Comparison of ENCODE assay signal across 11 cellular contexts in the genomic region with DNA sequence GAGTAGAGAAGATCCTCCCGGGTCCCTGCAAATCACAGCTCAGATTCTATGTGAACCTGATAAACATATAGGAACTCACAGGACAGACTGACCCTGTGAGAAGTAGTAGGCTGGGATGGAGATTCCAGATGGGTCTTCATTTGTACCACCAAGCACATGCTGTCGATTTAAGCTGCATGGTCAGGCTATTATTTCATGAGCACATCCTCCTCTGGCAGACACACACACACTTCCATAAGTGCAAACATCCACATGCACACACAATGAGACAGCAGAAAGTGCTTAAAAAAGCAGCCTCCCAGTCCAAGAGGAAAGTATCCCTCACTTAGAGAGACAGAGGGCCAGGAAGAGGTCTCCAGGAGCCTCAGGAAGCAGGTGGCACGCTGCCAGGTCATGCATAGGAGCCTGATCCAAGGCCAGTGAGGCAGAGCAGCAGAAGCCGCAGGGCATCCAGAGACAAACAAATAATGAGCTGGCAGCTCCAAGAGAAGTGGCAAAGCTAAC.
DNase-seq lines count a peak whose midpoint lies in the region; ATAC-seq and TF ChIP-seq lines count a peak whose summit lies in the region.
"Had no signal": no experiment of that assay in that cellular context is flagged by ENCODE, and none has a peak within 500 bp of the region (broad histone marks: within the 10 kb centered on the region; RNA-seq: fewer than 3 reads in every experiment).

No MANE protein-coding gene starts in this region.

- H3K27me3 ChIP-seq in GM23248 (replicated peaks; ENCODE audit: insufficient read depth) (no peaks in the 10 kb centered on the region), breast epithelium (no peaks in the 10 kb centered on the region)

- ATAC-seq in GM19035 (IDR thresholded peaks at IDR 0.05; ENCODE audit: unreplicated experiment) = no peak
- ATAC-seq in HG03025 (IDR thresholded peaks at IDR 0.05; ENCODE audit: low FRiP score, unreplicated experiment) = no peak
- ATAC-seq: GM12878; stimulated activated naive B cell treated with anti-CD40 and anti-IgM and Interleukin-4, amounts not matched to agents 10 μg/mL and 1 μg/mL and 100 μg/mL, for 72 hours had no signal

- 18 to 20% methylated on average over 4 of the region's 4 CpGs for WGBS in GM23248 (ENCODE audit: low coverage in 1 of 2, low lambda C conversion rate in 2 of 2, missing lambda C conversion rate in 2 of 2), 2 experiments

- no peaks in the 10 kb centered on the region for H4K20me1 ChIP-seq in GM23248 (ENCODE audit: insufficient read depth)

- H3K36me3 ChIP-seq in GM23248 (ENCODE audit: low read depth) = no peaks in the 10 kb centered on the region
- no peaks in the 10 kb centered on the region for H3K36me3 ChIP-seq in breast epithelium

- H3K27ac ChIP-seq in GM23248 = peak overlapping the region; percentile 6; the same call in 1 of the 2 replicates
- peak overlapping the region; percentile 41 to 57 for H3K27ac ChIP-seq in breast epithelium
- H3K27ac ChIP-seq: parathyroid adenoma had no signal

- no peak overlapping the region for H3K9ac ChIP-seq in GM23248
- H3K9ac ChIP-seq: parathyroid adenoma had no signal

- intact Hi-C loops in breast epithelium (cut with DNase I; ENCODE audit: low total_unique reads) = no loop called here

- TF ChIP-seq POLR2A in breast epithelium (IDR thresholded peaks at IDR 0.05) = no peak

- no peaks in the 10 kb centered on the region for H3K79me2 ChIP-seq in GM23248 (ENCODE audit: insufficient read depth)
- H3K79me2 ChIP-seq: parathyroid adenoma had no signal

- H3K4me1 ChIP-seq in GM23248 (ENCODE audit: insufficient read depth) (peaks cover 23% of the 10 kb centered on the region), breast epithelium (peaks cover 0 to 7% of the 10 kb centered on the region in 2 donors)
- H3K4me1 ChIP-seq: parathyroid adenoma had no signal

- TF ChIP-seq CTCF in breast epithelium (IDR thresholded peaks at IDR 0.05) = no peak

- peak; percentile 72 for DNase-seq in GM23248
- DNase-seq in NCI-H2107 treated with DMSO at 0.1 percent for 48 hours (lab: John Stamatoyannopoulos, UW; ENCODE audit: unreplicated experiment) = peak; percentile 12
- DNase-seq in breast epithelium (ENCODE audit: low spot score in 2 of 2) = peak; percentile 79 to 93
- DNase-seq in myocyte (ENCODE audit: low read depth) = peak; percentile 6
- no peak for DNase-seq in D341Med (ENCODE audit: low spot score)
- no peak for DNase-seq in middle frontal gyrus (ENCODE audit: extremely low spot score, low spot score)
- DNase-seq: stimulated activated naive B cell treated with anti-CD40 and anti-IgM and Interleukin-4, amounts not matched to agents 10 μg/mL and 1 μg/mL and 100 μg/mL, for 72 hours had no signal

- in situ Hi-C loops in GM23248 (cut with MboI) = no loop called here

- H3K9me3 ChIP-seq in GM23248 (ENCODE audit: low read depth) (no peaks in the 10 kb centered on the region), breast epithelium (no peaks in the 10 kb centered on the region)

- H3K9me2 ChIP-seq in GM23248 (ENCODE audit: insufficient read depth) = no peaks in the 10 kb centered on the region

- H3K4me2 ChIP-seq in GM23248 (ENCODE audit: unreplicated experiment) = peak overlapping the region; percentile 32

- H3F3A ChIP-seq in GM23248 (ENCODE audit: insufficient read depth) = peaks cover 4% of the 10 kb centered on the region; the same call in 1 of the 2 replicates

- H3K4me3 ChIP-seq in GM23248 = no peak overlapping the region
- no peak overlapping the region for H3K4me3 ChIP-seq in breast epithelium
- H3K4me3 ChIP-seq: GM12878 had no signal

- no peak overlapping the region for H2AFZ ChIP-seq in GM23248
- H2AFZ ChIP-seq: parathyroid adenoma had no signal

Comparison
In these comparisons a context has a peak if more than half of its experiments do, and no peak if none do; other contexts are left out.
1. DNase-seq: peak in GM23248 (single experiment), NCI-H2107 treated with DMSO at 0.1 percent for 48 hours (single experiment), breast epithelium (2 of 2) and myocyte (single experiment); none in D341Med (single experiment) and middle frontal gyrus (single experiment).